In the genomic region with DNA sequence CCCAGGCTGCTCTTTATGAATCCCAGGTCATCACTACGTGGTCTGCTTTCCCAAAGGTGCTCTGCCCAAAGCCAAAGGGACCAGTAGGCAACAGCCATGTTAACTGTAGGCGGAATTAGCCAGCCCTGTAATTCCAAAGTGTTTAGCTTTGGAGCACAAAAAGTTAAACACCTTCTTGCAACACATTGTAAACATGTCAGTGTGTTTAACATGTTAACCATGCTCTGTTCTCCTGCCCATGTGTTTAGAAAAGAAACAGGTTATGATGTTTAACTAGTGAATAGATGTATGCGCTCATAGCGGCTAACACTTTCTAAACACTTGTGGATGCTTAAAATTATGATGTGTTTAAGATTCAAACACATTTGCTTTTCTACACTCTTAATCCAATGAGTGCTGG, we compare ENCODE assay signal across 31 cellular contexts.
"Had no signal": no experiment of that assay in that cellular context is flagged by ENCODE, and none has a peak within 500 bp of the region (broad histone marks: within the 10 kb centered on the region; RNA-seq: fewer than 3 reads in every experiment).

No MANE protein-coding gene starts in this region.

- H3K27ac ChIP-seq: neural progenitor cell, ovary, parathyroid adenoma, psoas muscle, skin epidermis, spleen, suprapubic skin, testis, tibial artery, transverse colon, upper lobe of right lung, uterus had no signal

- H3K9ac ChIP-seq: neural progenitor cell, parathyroid adenoma had no signal

- H3K9me3 ChIP-seq: ovary, suprapubic skin, testis, transverse colon, upper lobe of right lung, uterus had no signal

- H3K36me3 Mint-ChIP-seq: naive thymus-derived CD4-positive, alpha-beta T cell; natural killer cell; neural progenitor cell; stimulated activated memory B cell treated with anti-CD40 and anti-IgM and Interleukin-4, amounts not matched to agents 10 μg/mL and 1 μg/mL and 100 μg/mL, for 72 hours; type B pancreatic cell had no signal

- H3K27ac Mint-ChIP-seq: naive thymus-derived CD4-positive, alpha-beta T cell; natural killer cell; nephron; neural progenitor cell; progenitor cell of endocrine pancreas; stimulated activated memory B cell treated with anti-CD40 and anti-IgM and Interleukin-4, amounts not matched to agents 10 μg/mL and 1 μg/mL and 100 μg/mL, for 72 hours; stimulated activated naive CD8-positive, alpha-beta T cell treated with anti-CD3 and anti-CD28 coated beads, Interleukin-15, amount 100 ng/mL, for 72 hours; type B pancreatic cell had no signal

- DNase-seq: naive thymus-derived CD4-positive, alpha-beta T cell; natural killer cell; ovary; posterior cingulate gyrus; psoas muscle; right cardiac atrium; spleen; stimulated activated CD4-positive, alpha-beta T cell treated with anti-CD3 and anti-CD28 coated beads, Interleukin-15, amount 100 ng/mL, for 24 hours; stimulated activated CD4-positive, alpha-beta T cell treated with anti-CD3 and anti-CD28 coated beads, Interleukin-2, amount 100 ng/mL, for 24 hours; stimulated activated CD4-positive, alpha-beta T cell treated with anti-CD3 and anti-CD28 coated beads, Interleukin-4, amount 100 ng/mL, for 1 hour; stimulated activated CD4-positive, alpha-beta T cell treated with anti-CD3 and anti-CD28 coated beads, Interleukin-4, amount 100 ng/mL, for 4 hours; stimulated activated CD8-positive, alpha-beta memory T cell treated with anti-CD3 and anti-CD28 coated beads, Interleukin-4, amount 100 ng/mL, for 48 hours; stimulated activated naive CD4-positive, alpha-beta T cell; stimulated activated naive CD8-positive, alpha-beta T cell treated with anti-CD3 and anti-CD28 coated beads, Interleukin-15, amount 100 ng/mL, for 72 hours; stimulated activated naive CD8-positive, alpha-beta T cell treated with anti-CD3 and anti-CD28 coated beads, Interleukin-15, Interleukin-2, amounts not matched to agents 100 U/mL and 50 U/mL, for 24 hours; substantia nigra; testis; tibial artery; transverse colon; upper lobe of right lung; uterus had no signal

- H3K27me3 Mint-ChIP-seq: stimulated activated naive CD8-positive, alpha-beta T cell treated with anti-CD3 and anti-CD28 coated beads, Interleukin-15, amount 100 ng/mL, for 72 hours had no signal

- H3K79me2 ChIP-seq: parathyroid adenoma had no signal

- H3K4me1 ChIP-seq: neural progenitor cell, parathyroid adenoma, psoas muscle, spleen, suprapubic skin, tibial artery, transverse colon, upper lobe of right lung, uterus had no signal

- H3K4me3 Mint-ChIP-seq: naive thymus-derived CD4-positive, alpha-beta T cell; natural killer cell; nephron; neural progenitor cell; stimulated activated memory B cell treated with anti-CD40 and anti-IgM and Interleukin-4, amounts not matched to agents 10 μg/mL and 1 μg/mL and 100 μg/mL, for 72 hours; stimulated activated naive CD8-positive, alpha-beta T cell treated with anti-CD3 and anti-CD28 coated beads, Interleukin-15, amount 100 ng/mL, for 72 hours; type B pancreatic cell had no signal

- ATAC-seq: naive thymus-derived CD4-positive, alpha-beta T cell; natural killer cell; psoas muscle; right cardiac atrium; sciatic nerve; stimulated activated memory B cell treated with anti-CD40 and anti-IgM and Interleukin-4, amounts not matched to agents 10 μg/mL and 1 μg/mL and 100 μg/mL, for 72 hours; stimulated activated naive CD8-positive, alpha-beta T cell treated with anti-CD3 and anti-CD28 coated beads, Interleukin-15, amount 100 ng/mL, for 72 hours; stimulated activated naive CD8-positive, alpha-beta T cell treated with anti-CD3 and anti-CD28 coated beads, Interleukin-15, Interleukin-2, amounts not matched to agents 100 U/mL and 50 U/mL, for 24 hours; upper lobe of right lung had no signal

- H3K4me1 Mint-ChIP-seq: natural killer cell; nephron; neural progenitor cell; stimulated activated memory B cell treated with anti-CD40 and anti-IgM and Interleukin-4, amounts not matched to agents 10 μg/mL and 1 μg/mL and 100 μg/mL, for 72 hours; stimulated activated naive CD8-positive, alpha-beta T cell treated with anti-CD3 and anti-CD28 coated beads, Interleukin-15, amount 100 ng/mL, for 72 hours had no signal

- H2AFZ ChIP-seq: neural progenitor cell, parathyroid adenoma had no signal

- H3K36me3 ChIP-seq: neural progenitor cell, ovary, spleen, suprapubic skin, tibial artery, transverse colon, upper lobe of right lung, uterus had no signal

- H3K4me2 ChIP-seq: neural progenitor cell, smooth muscle cell had no signal

- H3K9me3 Mint-ChIP-seq: natural killer cell; stimulated activated memory B cell treated with anti-CD40 and anti-IgM and Interleukin-4, amounts not matched to agents 10 μg/mL and 1 μg/mL and 100 μg/mL, for 72 hours had no signal

- H3K27me3 ChIP-seq: neural progenitor cell, ovary, spleen, suprapubic skin, testis, tibial artery, transverse colon, upper lobe of right lung, uterus had no signal

- H3K4me3 ChIP-seq: neural progenitor cell, ovary, psoas muscle, skin epidermis, smooth muscle cell, spleen, suprapubic skin, testis, tibial artery, transverse colon, upper lobe of right lung, uterus had no signal
